In genomic region chr18:22170421-22171262, GRCh38 we compare ENCODE assay signal across 8 cellular contexts. TPM values are rescaled to one million over a fixed set of nuclear protein-coding genes. Genes with fewer than 3 reads are reported as not detected.
DNase-seq lines count a peak whose midpoint lies in the region; ATAC-seq and TF ChIP-seq lines count a peak whose summit lies in the region.

No MANE protein-coding gene starts in this region.

- peaks cover 15% of the 10 kb centered on the region for H3K4me1 Mint-ChIP-seq in activated naive CD8-positive, alpha-beta T cell treated with anti-CD3 and anti-CD28 coated beads for 36 hours

- peaks cover 87% of the 10 kb centered on the region for H3K27me3 Mint-ChIP-seq in activated naive CD8-positive, alpha-beta T cell treated with anti-CD3 and anti-CD28 coated beads for 36 hours

- no peaks in the 10 kb centered on the region for H3K36me3 Mint-ChIP-seq in activated naive CD8-positive, alpha-beta T cell treated with anti-CD3 and anti-CD28 coated beads for 36 hours

- H3K4me3 ChIP-seq in BLaER1 (peak overlapping the region; percentile 89), HUES6 (ENCODE audit: low read depth, low read length) (peak overlapping the region; percentile 69), sigmoid colon (peak overlapping the region; percentile 57 to 78 (median 74))

- peak overlapping the region; percentile 92 for H3K4me2 ChIP-seq in BLaER1

- H3K27ac Mint-ChIP-seq in activated naive CD8-positive, alpha-beta T cell treated with anti-CD3 and anti-CD28 coated beads for 36 hours: no peak overlapping the region

- H3K9ac ChIP-seq in BLaER1: peak overlapping the region; percentile 89
- peak overlapping the region; percentile 81 for H3K9ac ChIP-seq in HUES6 (ENCODE audit: low read length)

- TF ChIP-seq CTCF in sigmoid colon (IDR thresholded peaks at IDR 0.05): no peak

- no peak for DNase-seq in activated naive CD8-positive, alpha-beta T cell treated with anti-CD3 and anti-CD28 coated beads for 36 hours
- DNase-seq in left ventricle myocardium superior (peak; percentile 77), sigmoid colon (peak; percentile 77), ureter (ENCODE audit: low spot score) (no peak), epidermal melanocyte (ENCODE audit: insufficient read length, low spot score) (no peak)

- peaks cover 31% of the 10 kb centered on the region for H3K27me3 ChIP-seq in BLaER1
- peaks cover 99% of the 10 kb centered on the region for H3K27me3 ChIP-seq in HUES6 (ENCODE audit: control insufficient read depth, insufficient read depth, low read length)
- H3K27me3 ChIP-seq in sigmoid colon: peaks cover 25 to 95% (median 46%) of the 10 kb centered on the region in 3 donors

- intact Hi-C loops in left ventricle myocardium superior (cut with micrococcal nuclease) (no loop called here), sigmoid colon (cut with DNase I) (loop anchor here (1.0 kb wide), 1 partner anchor 389 kb away; no protein-coding TSS in a partner anchor)

- peak overlapping the region; percentile 79 for H3K4me3 Mint-ChIP-seq in activated naive CD8-positive, alpha-beta T cell treated with anti-CD3 and anti-CD28 coated beads for 36 hours

- H3K4me1 ChIP-seq in BLaER1 (peaks cover 24% of the 10 kb centered on the region), HUES6 (ENCODE audit: control insufficient read depth, insufficient read depth, low read length) (peaks cover 17% of the 10 kb centered on the region; the same call in 1 of the 2 replicates), sigmoid colon (peaks cover 0 to 45% (median 40%) of the 10 kb centered on the region in 4 donors)

- no peak for TF ChIP-seq POLR2A in sigmoid colon (IDR thresholded peaks at IDR 0.05)

- WGBS in sigmoid colon, 2 donors: 1% methylated on average over 66 of the region's 66 CpGs

- no peaks in the 10 kb centered on the region for H3K9me3 Mint-ChIP-seq in activated naive CD8-positive, alpha-beta T cell treated with anti-CD3 and anti-CD28 coated beads for 36 hours

- H4K20me1 ChIP-seq in BLaER1: peaks cover 49% of the 10 kb centered on the region

- TF ChIP-seq EP300 in sigmoid colon (IDR thresholded peaks at IDR 0.05): no peak

- peaks cover 22% of the 10 kb centered on the region for H3K36me3 ChIP-seq in BLaER1
- peaks cover 13% of the 10 kb centered on the region; the same call in 1 of the 2 replicates for H3K36me3 ChIP-seq in HUES6 (ENCODE audit: control insufficient read depth, insufficient read depth, low read length)
- no peaks in the 10 kb centered on the region for H3K36me3 ChIP-seq in sigmoid colon

- peaks cover 27% of the 10 kb centered on the region for H3K9me3 ChIP-seq in BLaER1
- no peaks in the 10 kb centered on the region for H3K9me3 ChIP-seq in HUES6 (ENCODE audit: control insufficient read depth, insufficient read depth, low read depth, low read length)
- no peaks in the 10 kb centered on the region for H3K9me3 ChIP-seq in sigmoid colon

- ATAC-seq in left ventricle myocardium superior: peak; percentile 13
- no peak for ATAC-seq in GM21447 (IDR thresholded peaks at IDR 0.05; ENCODE audit: unreplicated experiment)

- H3K27ac ChIP-seq in BLaER1 (peak overlapping the region; percentile 84), HUES6 (ENCODE audit: low read depth, low read length) (no peak overlapping the region; the same call in 1 of the 2 replicates), sigmoid colon (peak overlapping the region; percentile 80 to 95 (median 86))

RNA-seq across cellular contexts. Expression of gene GATA6, which starts 1.3 kb away (rescaled TPM):
- not detected for total RNA-seq in activated naive CD8-positive, alpha-beta T cell treated with anti-CD3 and anti-CD28 coated beads for 36 hours
- total RNA-seq in left ventricle myocardium superior: 62.3 TPM
- total RNA-seq in sigmoid colon: 10 to 100 TPM in 2 of 4 donors, 1 to 10 TPM in 2; 2.5 to 15.1 (median 9.1) TPM
- polyA plus RNA-seq in sigmoid colon: 10 to 100 TPM; 12.8 to 16.2 (median 13.6) TPM
- total RNA-seq in ureter: 12.6 TPM

Comparison
In these comparisons a context has a peak if more than half of its experiments do, and no peak if none do; other contexts are left out.
1. DNase-seq: peak in left ventricle myocardium superior (single experiment) and sigmoid colon (single experiment); none in activated naive CD8-positive, alpha-beta T cell treated with anti-CD3 and anti-CD28 coated beads for 36 hours (single experiment), ureter (single experiment) and epidermal melanocyte (single experiment).
2. Peak in every context shown above with its lines, with median percentiles within 50 percentile points of each other: H3K4me3 ChIP-seq.